ENCODE assay signal across 13 cellular contexts in the genomic region with DNA sequence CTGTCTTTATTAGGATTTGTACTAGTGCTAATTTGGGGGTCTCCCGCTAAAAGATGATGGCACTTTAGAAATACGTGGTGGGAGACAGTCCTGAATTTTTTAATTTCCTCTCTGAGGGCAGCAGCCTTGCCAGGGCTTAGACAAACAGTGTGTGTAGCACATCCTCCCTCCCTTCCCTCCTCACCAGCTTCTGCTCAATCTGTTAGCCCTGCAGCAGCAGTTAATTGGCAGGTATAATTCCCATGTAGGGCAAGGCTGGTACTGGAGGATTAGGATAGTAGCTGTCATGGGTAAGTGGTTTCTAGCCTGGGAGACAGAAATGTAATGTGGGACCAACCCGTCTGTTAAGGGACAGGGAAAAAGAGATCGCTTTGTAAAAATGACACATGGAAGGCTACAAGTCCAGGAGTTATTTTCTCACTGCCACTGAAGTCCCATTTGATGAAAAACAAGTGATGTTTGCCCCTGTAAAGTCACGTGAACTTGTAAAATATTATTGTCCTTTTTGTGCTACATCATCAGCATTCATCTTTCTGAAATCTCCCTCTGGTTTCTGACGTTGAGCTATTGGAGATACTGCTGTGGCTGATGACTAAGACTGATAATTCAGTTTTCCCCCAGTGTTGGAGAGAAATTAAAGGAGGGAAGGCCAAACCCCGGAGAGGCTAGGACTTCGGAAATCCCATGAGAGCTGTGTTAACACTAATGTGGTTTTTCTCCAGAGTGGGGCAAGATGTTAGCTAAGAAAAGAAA. TPM values are rescaled to one million over a fixed set of nuclear protein-coding genes. Genes with fewer than 3 reads are reported as not detected.
DNase-seq lines count a peak whose midpoint lies in the region; ATAC-seq and TF ChIP-seq lines count a peak whose summit lies in the region.
"Had no signal": no experiment of that assay in that cellular context is flagged by ENCODE, and none has a peak within 500 bp of the region (broad histone marks: within the 10 kb centered on the region; RNA-seq: fewer than 3 reads in every experiment).

No MANE protein-coding gene starts in this region.

- H3K27me3 ChIP-seq in upper lobe of right lung = no peaks in the 10 kb centered on the region

- ATAC-seq in upper lobe of right lung (no peak), HG03095 (IDR thresholded peaks at IDR 0.05; ENCODE audit: unreplicated experiment) (no peak)
- ATAC-seq: activated CD4-positive, CD25-positive, alpha-beta regulatory T cell treated with anti-CD3 and anti-CD28 coated beads, Interleukin-2, amount 50 U/mL, for 24 hours; naive thymus-derived CD4-positive, alpha-beta T cell had no signal

- no peaks in the 10 kb centered on the region for H3K9me3 Mint-ChIP-seq in activated CD4-positive, alpha-beta T cell treated with anti-CD3 and anti-CD28 coated beads, Interleukin-2, amount 10 ng/mL, durations not matched to agents 24 days and 14 days
- H3K9me3 Mint-ChIP-seq in brain = peaks cover 0 to 6% (median 0%) of the 10 kb centered on the region in 5 experiments
- H3K9me3 Mint-ChIP-seq: activated naive CD8-positive, alpha-beta T cell treated with anti-CD3 and anti-CD28 coated beads, Interleukin-2, amount 10 ng/mL, durations not matched to agents 7 days and 5 days had no signal

- H3K4me3 ChIP-seq in skeletal muscle cell (ENCODE audit: low read depth, low read length) = no peak overlapping the region
- no peak overlapping the region for H3K4me3 ChIP-seq in upper lobe of right lung

- H3K4me1 Mint-ChIP-seq in activated CD4-positive, alpha-beta T cell treated with anti-CD3 and anti-CD28 coated beads, Interleukin-2, amount 10 ng/mL, durations not matched to agents 24 days and 14 days = peaks cover 20% of the 10 kb centered on the region
- peaks cover 54% of the 10 kb centered on the region for H3K4me1 Mint-ChIP-seq in brain

- H3K27ac ChIP-seq in upper lobe of right lung = no peak overlapping the region

- intact Hi-C loops in activated CD4-positive, alpha-beta T cell treated with anti-CD3 and anti-CD28 coated beads, Interleukin-2, amount 10 ng/mL, durations not matched to agents 24 days and 14 days (cut with micrococcal nuclease) = no loop called here
- intact Hi-C loops in upper lobe of right lung (cut with DNase I) = no loop called here

- peaks cover 62% of the 10 kb centered on the region for H3K36me3 ChIP-seq in upper lobe of right lung

- no peaks in the 10 kb centered on the region for H3K9me3 ChIP-seq in upper lobe of right lung

- TF ChIP-seq CTCF in brain (conservative IDR thresholded peaks at IDR 0.05) = no peak
- no peak for TF ChIP-seq CTCF in upper lobe of right lung (IDR thresholded peaks at IDR 0.05)

- H3K4me1 ChIP-seq in upper lobe of right lung = peaks cover 6% of the 10 kb centered on the region

- peaks cover 39% of the 10 kb centered on the region for H3K36me3 Mint-ChIP-seq in activated CD4-positive, alpha-beta T cell treated with anti-CD3 and anti-CD28 coated beads, Interleukin-2, amount 10 ng/mL, durations not matched to agents 24 days and 14 days (ENCODE audit: low read depth)
- H3K36me3 Mint-ChIP-seq in brain = peaks cover 62% of the 10 kb centered on the region

- H3K27ac Mint-ChIP-seq in activated CD4-positive, alpha-beta T cell treated with anti-CD3 and anti-CD28 coated beads, Interleukin-2, amount 10 ng/mL, durations not matched to agents 24 days and 14 days = peak overlapping the region; percentile 49
- H3K27ac Mint-ChIP-seq in brain = peak overlapping the region in 4 of 5 experiments; percentile 28 to 85 (median 64)
- H3K27ac Mint-ChIP-seq: activated naive CD8-positive, alpha-beta T cell treated with anti-CD3 and anti-CD28 coated beads, Interleukin-2, amount 10 ng/mL, durations not matched to agents 7 days and 5 days; naive thymus-derived CD4-positive, alpha-beta T cell had no signal

- DNase-seq in activated CD4-positive, alpha-beta T cell treated with anti-CD3 and anti-CD28 coated beads, Interleukin-2, amount 10 ng/mL, durations not matched to agents 24 days and 14 days = no peak
- DNase-seq in activated CD4-positive, alpha-beta T cell treated with anti-CD3 and anti-CD28 coated beads for 4 hours = no peak
- DNase-seq in NCI-H2227 (lab: John Stamatoyannopoulos, UW; ENCODE audit: unreplicated experiment) (peak; percentile 73), skeletal muscle cell (ENCODE audit: low read depth) (peak; percentile 25), upper lobe of right lung (no peak)
- DNase-seq in stimulated activated CD4-positive, alpha-beta T cell treated with anti-CD3 and anti-CD28 coated beads, Interleukin-2, amount 100 ng/mL, for 48 hours = no peak
- DNase-seq: activated naive CD8-positive, alpha-beta T cell treated with anti-CD3 and anti-CD28 coated beads, Interleukin-2, amount 10 ng/mL, durations not matched to agents 7 days and 5 days; GF-D8; naive thymus-derived CD4-positive, alpha-beta T cell; SIG-M5 had no signal

- peak overlapping the region; percentile 24 for H3K4me3 Mint-ChIP-seq in activated CD4-positive, alpha-beta T cell treated with anti-CD3 and anti-CD28 coated beads, Interleukin-2, amount 10 ng/mL, durations not matched to agents 24 days and 14 days
- peak overlapping the region in 1 of 5 experiments; percentile 12 for H3K4me3 Mint-ChIP-seq in brain
- H3K4me3 Mint-ChIP-seq: activated naive CD8-positive, alpha-beta T cell treated with anti-CD3 and anti-CD28 coated beads, Interleukin-2, amount 10 ng/mL, durations not matched to agents 7 days and 5 days; naive thymus-derived CD4-positive, alpha-beta T cell had no signal

- no peaks in the 10 kb centered on the region for H3K27me3 Mint-ChIP-seq in activated CD4-positive, alpha-beta T cell treated with anti-CD3 and anti-CD28 coated beads, Interleukin-2, amount 10 ng/mL, durations not matched to agents 24 days and 14 days
- no peaks in the 10 kb centered on the region for H3K27me3 Mint-ChIP-seq in brain
- H3K27me3 Mint-ChIP-seq: activated naive CD8-positive, alpha-beta T cell treated with anti-CD3 and anti-CD28 coated beads, Interleukin-2, amount 10 ng/mL, durations not matched to agents 7 days and 5 days; naive thymus-derived CD4-positive, alpha-beta T cell had no signal

RNA-seq across cellular contexts. Expression of gene CTNNBL1, which starts 40.6 kb away (rescaled TPM):
- total RNA-seq in activated CD4-positive, alpha-beta T cell treated with anti-CD3 and anti-CD28 coated beads, Interleukin-2, amount 10 ng/mL, durations not matched to agents 24 days and 14 days = 97.9 and 105 TPM in 2 replicates
- 77.5 TPM for polyA plus RNA-seq in brain (ENCODE audit: insufficient read depth, low read depth, low replicate concordance)
- 52.8 TPM for total RNA-seq in upper lobe of right lung

Comparison
In these comparisons a context has a peak if more than half of its experiments do, and no peak if none do; other contexts are left out.
1. DNase-seq: peak in NCI-H2227 (single experiment) and skeletal muscle cell (single experiment); none in activated CD4-positive, alpha-beta T cell treated with anti-CD3 and anti-CD28 coated beads, Interleukin-2, amount 10 ng/mL, durations not matched to agents 24 days and 14 days (single experiment), activated CD4-positive, alpha-beta T cell treated with anti-CD3 and anti-CD28 coated beads for 4 hours (0 of 2), upper lobe of right lung (single experiment) and stimulated activated CD4-positive, alpha-beta T cell treated with anti-CD3 and anti-CD28 coated beads, Interleukin-2, amount 100 ng/mL, for 48 hours (0 of 2).